19 cellular contexts compared by ENCODE assay signal in genomic region chr2:151729837-151730236, GRCh38. TPM values are rescaled to one million over a fixed set of nuclear protein-coding genes. Genes with fewer than 3 reads are reported as not detected.
A peak's percentile ranks its signal among the peaks of the same experiment; 100 is the strongest.
DNase-seq lines count a peak whose midpoint lies in the region; ATAC-seq and TF ChIP-seq lines count a peak whose summit lies in the region.
"Had no signal": no experiment of that assay in that cellular context is flagged by ENCODE, and none has a peak within 500 bp of the region (broad histone marks: within the 10 kb centered on the region; RNA-seq: fewer than 3 reads in every experiment).

No MANE protein-coding gene starts in this region.

- no peak for TF ChIP-seq CTCF in nephron (IDR thresholded peaks at IDR 0.05; ENCODE audit: unreplicated experiment in 3 of 3)
- no peak for TF ChIP-seq CTCF in prostate gland (IDR thresholded peaks at IDR 0.05)

- no peaks in the 10 kb centered on the region for H3K27me3 ChIP-seq in prostate gland (replicated peaks; ENCODE audit: insufficient read depth)
- H3K27me3 ChIP-seq: hepatocyte, pancreas had no signal

- no peak for TF ChIP-seq POLR2A in prostate gland (IDR thresholded peaks at IDR 0.05)

- H3K4me1 ChIP-seq in prostate gland (replicated peaks), result peaks cover 6% of the 10 kb centered on the region

- DNase-seq in prostate gland (ENCODE audit: low spot score), result no peak
- DNase-seq: activated CD4-positive, alpha-beta T cell treated with anti-CD3 and anti-CD28 coated beads, Interleukin-2, amount 10 ng/mL, durations not matched to agents 7 days and 5 days; activated naive CD8-positive, alpha-beta T cell treated with anti-CD3 and anti-CD28 coated beads, Interleukin-2, amount 10 ng/mL, durations not matched to agents 7 days and 5 days; COR-L47; dorsolateral prefrontal cortex; H7; kidney glomerular epithelial cell; NCI-H187 treated with DMSO at 0.1 percent for 48 hours; pancreas; SK-N-SH had no signal

- no peak overlapping the region for H3K27ac ChIP-seq in prostate gland
- H3K27ac ChIP-seq: dorsolateral prefrontal cortex, hepatocyte, pancreas, skin epidermis had no signal

- intact Hi-C loops in prostate gland (cut with DNase I), result no loop called here

- H3K9me3 ChIP-seq in prostate gland, result no peaks in the 10 kb centered on the region
- H3K9me3 ChIP-seq: pancreas, SK-N-SH had no signal

- peak overlapping the region in 1 of 3 experiments; percentile 43 for H3K27ac Mint-ChIP-seq in nephron
- H3K27ac Mint-ChIP-seq: activated CD4-positive, alpha-beta T cell treated with anti-CD3 and anti-CD28 coated beads, Interleukin-2, amount 10 ng/mL, durations not matched to agents 7 days and 5 days; activated naive CD8-positive, alpha-beta T cell treated with anti-CD3 and anti-CD28 coated beads, Interleukin-2, amount 10 ng/mL, durations not matched to agents 7 days and 5 days had no signal

- no peaks in the 10 kb centered on the region for H3K36me3 Mint-ChIP-seq in nephron (ENCODE audit: low read depth)
- H3K36me3 Mint-ChIP-seq: activated naive CD8-positive, alpha-beta T cell treated with anti-CD3 and anti-CD28 coated beads, Interleukin-2, amount 10 ng/mL, durations not matched to agents 7 days and 5 days had no signal

- 39% methylated on average over 1 of the region's 1 CpG for WGBS in prostate gland

- no peaks in the 10 kb centered on the region for H3K27me3 Mint-ChIP-seq in nephron (ENCODE audit: low read depth)
- H3K27me3 Mint-ChIP-seq: activated naive CD8-positive, alpha-beta T cell treated with anti-CD3 and anti-CD28 coated beads, Interleukin-2, amount 10 ng/mL, durations not matched to agents 7 days and 5 days had no signal

- no peaks in the 10 kb centered on the region for H3K9me3 Mint-ChIP-seq in nephron
- H3K9me3 Mint-ChIP-seq: activated CD4-positive, alpha-beta T cell treated with anti-CD3 and anti-CD28 coated beads, Interleukin-2, amount 10 ng/mL, durations not matched to agents 7 days and 5 days; activated naive CD8-positive, alpha-beta T cell treated with anti-CD3 and anti-CD28 coated beads, Interleukin-2, amount 10 ng/mL, durations not matched to agents 7 days and 5 days had no signal

- peak; percentile 37 for ATAC-seq in GM18511 (IDR thresholded peaks at IDR 0.05; ENCODE audit: unreplicated experiment)
- ATAC-seq in GM21786 (IDR thresholded peaks at IDR 0.05; ENCODE audit: unreplicated experiment), result peak; percentile 27
- peak; percentile 9 for ATAC-seq in HG03565 (IDR thresholded peaks at IDR 0.05; ENCODE audit: unreplicated experiment)
- no peak for ATAC-seq in HG02571 (IDR thresholded peaks at IDR 0.05; ENCODE audit: unreplicated experiment)
- ATAC-seq in GM18870 (IDR thresholded peaks at IDR 0.05; ENCODE audit: unreplicated experiment), result no peak
- no peak for ATAC-seq in GM18498 (IDR thresholded peaks at IDR 0.05; ENCODE audit: unreplicated experiment)
- ATAC-seq: pancreas had no signal

- peaks cover 41% of the 10 kb centered on the region for H3K4me1 Mint-ChIP-seq in nephron
- H3K4me1 Mint-ChIP-seq: activated CD4-positive, alpha-beta T cell treated with anti-CD3 and anti-CD28 coated beads, Interleukin-2, amount 10 ng/mL, durations not matched to agents 7 days and 5 days; activated naive CD8-positive, alpha-beta T cell treated with anti-CD3 and anti-CD28 coated beads, Interleukin-2, amount 10 ng/mL, durations not matched to agents 7 days and 5 days had no signal

- no peaks in the 10 kb centered on the region for H3K36me3 ChIP-seq in prostate gland
- H3K36me3 ChIP-seq: pancreas had no signal

- H3K4me3 ChIP-seq in prostate gland, result no peak overlapping the region
- H3K4me3 ChIP-seq: dorsolateral prefrontal cortex, hepatocyte, pancreas, skin epidermis had no signal

- peak overlapping the region in 2 of 3 experiments; percentile 12 to 51 for H3K4me3 Mint-ChIP-seq in nephron
- H3K4me3 Mint-ChIP-seq: activated CD4-positive, alpha-beta T cell treated with anti-CD3 and anti-CD28 coated beads, Interleukin-2, amount 10 ng/mL, durations not matched to agents 7 days and 5 days; activated naive CD8-positive, alpha-beta T cell treated with anti-CD3 and anti-CD28 coated beads, Interleukin-2, amount 10 ng/mL, durations not matched to agents 7 days and 5 days had no signal

RNA-seq across cellular contexts. Expression of gene NEB, which starts 4.4 kb away (rescaled TPM):
- total RNA-seq in prostate gland, result 10 to 100 TPM in 1 of 2 donors, 1 to 10 TPM in 1; 7.3 to 57.9 TPM

Comparison
In these comparisons a context has a peak if more than half of its experiments do, and no peak if none do; other contexts are left out.
1. ATAC-seq: peak in GM18511 (single experiment), GM21786 (single experiment) and HG03565 (single experiment); none in HG02571 (single experiment), GM18870 (single experiment) and GM18498 (single experiment).